ENCODE assay signal across 8 cellular contexts in the genomic region with DNA sequence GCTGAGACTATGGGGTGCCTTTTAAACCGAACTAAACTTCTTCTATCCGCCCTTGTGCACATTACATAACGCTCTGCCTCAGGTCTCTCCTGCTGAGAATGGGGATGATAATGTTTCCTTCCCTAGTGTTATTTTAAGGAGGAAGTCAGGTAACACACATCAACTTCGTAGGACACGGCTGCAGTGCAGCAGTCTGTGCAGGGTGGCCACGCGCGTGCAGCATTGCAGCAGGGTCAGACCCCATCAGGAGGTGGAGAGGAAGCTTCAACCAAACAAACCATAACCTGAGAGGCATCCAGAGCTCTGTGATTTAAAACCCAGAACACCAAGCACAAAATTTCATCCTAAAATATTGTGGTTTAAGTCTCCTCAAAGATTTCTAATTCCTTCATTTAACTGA. TPM values are rescaled to one million over a fixed set of nuclear protein-coding genes. Genes with fewer than 3 reads are reported as not detected.
"Had no signal": no experiment of that assay in that cellular context is flagged by ENCODE, and none has a peak within 500 bp of the region (broad histone marks: within the 10 kb centered on the region; RNA-seq: fewer than 3 reads in every experiment).

No MANE protein-coding gene starts in this region.

- H3K4me3 Mint-ChIP-seq: GM23338, H9, HFFc6 had no signal

- H3K9me3 Mint-ChIP-seq: GM23338, H9 had no signal

- H3K27ac Mint-ChIP-seq: GM23338, H9, HFFc6 had no signal

- DNase-seq: GM23248, GOT3, H7, H9, HCEC 1CT, HFFc6 had no signal

RNA-seq across cellular contexts. Expression of a gene that starts 50.6 kb away (rescaled TPM):
- total RNA-seq: GM23248, GM23338, H1, H7, H9, HFFc6 had no signal
